8 cellular contexts compared by ENCODE assay signal in genomic region chr5:73519531-73520283, GRCh38. TPM values are rescaled to one million over a fixed set of nuclear protein-coding genes. Genes with fewer than 3 reads are reported as not detected.
DNase-seq lines count a peak whose midpoint lies in the region; ATAC-seq and TF ChIP-seq lines count a peak whose summit lies in the region.

No MANE protein-coding gene starts in this region.

- no peak overlapping the region for H3K27ac Mint-ChIP-seq in H9
- peak overlapping the region; percentile 48 for H3K27ac Mint-ChIP-seq in activated T-helper 1 cell treated with anti-CD3 and anti-CD28 coated beads, Interleukin-12 subunit alpha, Interleukin-12 subunit beta, Interleukin-2, Interleukin-4 antibody, amounts not matched to agents 30 ng/mL and 10 ng/mL and 1 ng/mL, durations not matched to agents 14 hours and 24 hours and 36 hours

- H3K36me3 ChIP-seq in RWPE2 (ENCODE audit: low read depth) (no peaks in the 10 kb centered on the region), tibial nerve (no peaks in the 10 kb centered on the region)

- H4K20me1 ChIP-seq in H9 (ENCODE audit: control insufficient read depth, insufficient read depth, insufficient read length), result no peaks in the 10 kb centered on the region

- H3K9me3 Mint-ChIP-seq in H9, result no peaks in the 10 kb centered on the region
- no peaks in the 10 kb centered on the region for H3K9me3 Mint-ChIP-seq in activated T-helper 1 cell treated with anti-CD3 and anti-CD28 coated beads, Interleukin-12 subunit alpha, Interleukin-12 subunit beta, Interleukin-2, Interleukin-4 antibody, amounts not matched to agents 30 ng/mL and 10 ng/mL and 1 ng/mL, durations not matched to agents 14 hours and 24 hours and 36 hours

- H3K23me2 ChIP-seq in H9 (ENCODE audit: insufficient read length, low read depth, low read length, poor library complexity, severe bottlenecking), result no peaks in the 10 kb centered on the region

- H3K27ac ChIP-seq in H9 (ENCODE audit: insufficient read length, low read depth, low read length), result no peak overlapping the region
- H3K27ac ChIP-seq in RWPE2 (ENCODE audit: poor library complexity, severe bottlenecking), result no peak overlapping the region
- H3K27ac ChIP-seq in tibial nerve, result no peak overlapping the region

- no peak overlapping the region for H4K8ac ChIP-seq in H9 (replicated peaks; ENCODE audit: insufficient read length, low read depth, low read length)

- peak overlapping the region; percentile 13 for H3K4me2 ChIP-seq in H9 (ENCODE audit: insufficient read depth, insufficient read length, low read length)

- H3T11ph ChIP-seq in H9 (ENCODE audit: low read length), result no peak overlapping the region

- no peak overlapping the region for H2BK5ac ChIP-seq in H9 (ENCODE audit: insufficient read length, low read length)

- peak; percentile 96 for ATAC-seq in RWPE2 (ENCODE audit: low read depth)
- ATAC-seq in omental fat pad (ENCODE audit: low FRiP score), result peak; percentile 92

- peaks cover 10 to 21% of the 10 kb centered on the region in 2 experiments for H3K4me1 Mint-ChIP-seq in H9
- peaks cover 10% of the 10 kb centered on the region for H3K4me1 Mint-ChIP-seq in activated T-helper 1 cell treated with anti-CD3 and anti-CD28 coated beads, Interleukin-12 subunit alpha, Interleukin-12 subunit beta, Interleukin-2, Interleukin-4 antibody, amounts not matched to agents 30 ng/mL and 10 ng/mL and 1 ng/mL, durations not matched to agents 14 hours and 24 hours and 36 hours (ENCODE audit: low read depth)

- H3K9me3 ChIP-seq in H9 (ENCODE audit: control insufficient read depth, low read depth, low read length), result no peaks in the 10 kb centered on the region
- H3K9me3 ChIP-seq in RWPE2 (ENCODE audit: severe bottlenecking), result no peaks in the 10 kb centered on the region
- no peaks in the 10 kb centered on the region for H3K9me3 ChIP-seq in tibial nerve

- H3K4ac ChIP-seq in H9 (ENCODE audit: low read depth, low read length), result no peak overlapping the region

- no peaks in the 10 kb centered on the region for H3K79me1 ChIP-seq in H9 (ENCODE audit: insufficient read depth, low read depth, low read length, poor library complexity, severe bottlenecking)

- no peak overlapping the region for H3K18ac ChIP-seq in H9 (ENCODE audit: insufficient read length, low read depth, low read length)

- TF ChIP-seq POLR2A in tibial nerve (IDR thresholded peaks at IDR 0.05), result no peak

- H2BK12ac ChIP-seq in H9 (ENCODE audit: insufficient read length, low read depth, low read length), result no peak overlapping the region

- H3K4me3 Mint-ChIP-seq in H9, result peak overlapping the region in 1 of 2 experiments; percentile 19; a peak in 1 of 5 replicates
- H3K4me3 Mint-ChIP-seq in activated T-helper 1 cell treated with anti-CD3 and anti-CD28 coated beads, Interleukin-12 subunit alpha, Interleukin-12 subunit beta, Interleukin-2, Interleukin-4 antibody, amounts not matched to agents 30 ng/mL and 10 ng/mL and 1 ng/mL, durations not matched to agents 14 hours and 24 hours and 36 hours, result peak overlapping the region; percentile 40

- no peak overlapping the region for H2BK15ac ChIP-seq in H9 (ENCODE audit: low read depth, low read length)

- no peaks in the 10 kb centered on the region for H3K27me3 Mint-ChIP-seq in H9 (ENCODE audit: low read depth)
- peaks cover 2% of the 10 kb centered on the region for H3K27me3 Mint-ChIP-seq in activated T-helper 1 cell treated with anti-CD3 and anti-CD28 coated beads, Interleukin-12 subunit alpha, Interleukin-12 subunit beta, Interleukin-2, Interleukin-4 antibody, amounts not matched to agents 30 ng/mL and 10 ng/mL and 1 ng/mL, durations not matched to agents 14 hours and 24 hours and 36 hours (ENCODE audit: insufficient read depth)

- H3K4me3 ChIP-seq in RWPE2 (ENCODE audit: severe bottlenecking) (no peak overlapping the region), foreskin fibroblast (ENCODE audit: low read depth in 1 of 2, low read length in 2 of 2) (no peak overlapping the region), tibial nerve (no peak overlapping the region)

- H2AK5ac ChIP-seq in H9 (ENCODE audit: insufficient read length, low read length), result no peak overlapping the region

- peak; percentile 59 for DNase-seq in GF-D8 (lab: John Stamatoyannopoulos, UW)
- DNase-seq in H9, result peak; percentile 88
- peak; percentile 81 for DNase-seq in M059J (ENCODE audit: low read depth)
- no peak for DNase-seq in RWPE2 (ENCODE audit: low spot score)
- DNase-seq in activated T-helper 1 cell treated with anti-CD3 and anti-CD28 coated beads, Interleukin-12 subunit alpha, Interleukin-12 subunit beta, Interleukin-2, Interleukin-4 antibody, amounts not matched to agents 30 ng/mL and 10 ng/mL and 1 ng/mL, durations not matched to agents 14 hours and 24 hours and 36 hours (ENCODE audit: low spot score), result peak; percentile 70
- peak; percentile 74 to 88 for DNase-seq in foreskin fibroblast
- no peak for DNase-seq in omental fat pad (ENCODE audit: low spot score)
- peak; percentile 38 to 82 for DNase-seq in tibial nerve (ENCODE audit: low spot score in 2 of 2)

- no peak overlapping the region for H3K56ac ChIP-seq in H9 (ENCODE audit: insufficient read length, low read depth, low read length)

- H3K79me2 ChIP-seq in H9 (ENCODE audit: insufficient read depth, low read length), result no peaks in the 10 kb centered on the region

- no peak overlapping the region for H4K5ac ChIP-seq in H9 (ENCODE audit: insufficient read length, low read depth, low read length)

- TF ChIP-seq EP300 in tibial nerve (IDR thresholded peaks at IDR 0.05), result no peak

- no peak overlapping the region for H3K9ac ChIP-seq in H9 (ENCODE audit: extremely low read depth, insufficient read length, low read length)

- H2BK20ac ChIP-seq in H9 (ENCODE audit: low read depth, low read length, poor library complexity, severe bottlenecking), result no peak overlapping the region

- intact Hi-C loops in activated T-helper 1 cell treated with anti-CD3 and anti-CD28 coated beads, Interleukin-12 subunit alpha, Interleukin-12 subunit beta, Interleukin-2, Interleukin-4 antibody, amounts not matched to agents 30 ng/mL and 10 ng/mL and 1 ng/mL, durations not matched to agents 14 hours and 24 hours and 36 hours (cut with micrococcal nuclease), result loop anchor here (1.0 to 2.0 kb wide), 5 partner anchors 17 to 273 kb away; partner anchors contain the start of genes ANKRA2, BTF3 and UTP15

- TF ChIP-seq CTCF in H9 (conservative IDR thresholded peaks at IDR 0.05), result peak; percentile 69
- TF ChIP-seq CTCF in RWPE2 (IDR thresholded peaks at IDR 0.05; ENCODE audit: poor library complexity, severe bottlenecking), result peak; percentile 96
- TF ChIP-seq CTCF in foreskin fibroblast (IDR thresholded peaks at IDR 0.05; ENCODE audit: low read depth, low read length), result peak; percentile 70
- peak in 1 of 3 donors; percentile 46 for TF ChIP-seq CTCF in omental fat pad (IDR thresholded peaks at IDR 0.05)
- TF ChIP-seq CTCF in tibial nerve (IDR thresholded peaks at IDR 0.05), result peak; percentile 54 to 75 (median 59)

- no peak overlapping the region for H3K14ac ChIP-seq in H9 (ENCODE audit: insufficient read depth, low read length)

- peak overlapping the region; percentile 3 for H2AFZ ChIP-seq in H9 (ENCODE audit: low read length)

- H4K91ac ChIP-seq in H9 (ENCODE audit: insufficient read length, low read depth, low read length), result no peak overlapping the region

- H3K4me1 ChIP-seq in H9 (ENCODE audit: insufficient read depth, low read length) (no peaks in the 10 kb centered on the region; the same call in 1 of the 2 replicates), RWPE2 (ENCODE audit: insufficient read depth, poor library complexity, severe bottlenecking) (peaks cover 10% of the 10 kb centered on the region), tibial nerve (no peaks in the 10 kb centered on the region)

- H2BK120ac ChIP-seq in H9 (ENCODE audit: low read depth, low read length, poor library complexity, severe bottlenecking), result no peak overlapping the region

- no peak overlapping the region for H3K23ac ChIP-seq in H9 (ENCODE audit: insufficient read length, low read depth, low read length)

- H3K36me3 Mint-ChIP-seq in H9 (ENCODE audit: insufficient read depth in 1 of 3, low read depth in 3 of 3), result no peaks in the 10 kb centered on the region
- no peaks in the 10 kb centered on the region for H3K36me3 Mint-ChIP-seq in activated T-helper 1 cell treated with anti-CD3 and anti-CD28 coated beads, Interleukin-12 subunit alpha, Interleukin-12 subunit beta, Interleukin-2, Interleukin-4 antibody, amounts not matched to agents 30 ng/mL and 10 ng/mL and 1 ng/mL, durations not matched to agents 14 hours and 24 hours and 36 hours (ENCODE audit: low read depth)

- no CpG with 5 or more reads among the region's 16 CpGs for WGBS in H9 (ENCODE audit: extremely low coverage, insufficient read length, low lambda C conversion rate)
- 11 to 18% methylated on average over 15 to 16 of the region's 16 CpGs for WGBS in tibial nerve, 2 donors

- H3K27me3 ChIP-seq in H9 (ENCODE audit: insufficient read depth, low read length) (no peaks in the 10 kb centered on the region), RWPE2 (ENCODE audit: insufficient read depth, poor library complexity, severe bottlenecking) (no peaks in the 10 kb centered on the region), tibial nerve (no peaks in the 10 kb centered on the region)

RNA-seq across cellular contexts. Expression of gene BTF3, which starts 21.5 kb away (rescaled TPM):
- 861 and 876 TPM in 2 replicates for total RNA-seq in H9 (2021)
- 449 and 524 TPM in 2 replicates for total RNA-seq in M059J (2014; rRNA removed; shearing (Covaris generic))
- 913 and 929 TPM in 2 replicates for total RNA-seq in activated T-helper 1 cell treated with anti-CD3 and anti-CD28 coated beads, Interleukin-12 subunit alpha, Interleukin-12 subunit beta, Interleukin-2, Interleukin-4 antibody, amounts not matched to agents 30 ng/mL and 10 ng/mL and 1 ng/mL, durations not matched to agents 14 hours and 24 hours and 36 hours
- 100 to 1,000 TPM; 407 to 480 (median 449) TPM for total RNA-seq in omental fat pad
- total RNA-seq in tibial nerve, result 100 to 1,000 TPM; 361 to 435 (median 392) TPM

RNA-seq across cellular contexts. Expression of gene ANKRA2, which starts 45.7 kb away (rescaled TPM):
- 6.6 and 8.9 TPM in 2 replicates for total RNA-seq in H9 (2021)
- 9.8 and 17.9 TPM in 2 replicates for total RNA-seq in M059J (2014; rRNA removed; shearing (Covaris generic))
- 15.8 and 18.8 TPM in 2 replicates for total RNA-seq in activated T-helper 1 cell treated with anti-CD3 and anti-CD28 coated beads, Interleukin-12 subunit alpha, Interleukin-12 subunit beta, Interleukin-2, Interleukin-4 antibody, amounts not matched to agents 30 ng/mL and 10 ng/mL and 1 ng/mL, durations not matched to agents 14 hours and 24 hours and 36 hours
- 10 to 100 TPM; 13.3 to 22.9 (median 16.4) TPM for total RNA-seq in omental fat pad
- 10 to 100 TPM; 24.3 to 46.7 (median 33.5) TPM for total RNA-seq in tibial nerve

RNA-seq across cellular contexts. Expression of gene UTP15, which starts 45.8 kb away (rescaled TPM):
- 43.5 TPM in 2 replicates for total RNA-seq in H9 (2021)
- 16.6 and 19.5 TPM in 2 replicates for total RNA-seq in M059J (2014; rRNA removed; shearing (Covaris generic))
- 61.0 and 64.1 TPM in 2 replicates for total RNA-seq in activated T-helper 1 cell treated with anti-CD3 and anti-CD28 coated beads, Interleukin-12 subunit alpha, Interleukin-12 subunit beta, Interleukin-2, Interleukin-4 antibody, amounts not matched to agents 30 ng/mL and 10 ng/mL and 1 ng/mL, durations not matched to agents 14 hours and 24 hours and 36 hours
- total RNA-seq in omental fat pad, result 10 to 100 TPM; 24.9 to 51.0 (median 33.3) TPM
- total RNA-seq in tibial nerve, result 10 to 100 TPM in 3 of 4 donors, 1 to 10 TPM in 1; 8.4 to 30.6 (median 18.6) TPM

Comparison
In these comparisons a context has a peak if more than half of its experiments do, and no peak if none do; other contexts are left out.
1. DNase-seq: peak in GF-D8 (single experiment), H9 (single experiment), M059J (single experiment), activated T-helper 1 cell treated with anti-CD3 and anti-CD28 coated beads, Interleukin-12 subunit alpha, Interleukin-12 subunit beta, Interleukin-2, Interleukin-4 antibody, amounts not matched to agents 30 ng/mL and 10 ng/mL and 1 ng/mL, durations not matched to agents 14 hours and 24 hours and 36 hours (single experiment), foreskin fibroblast (2 of 2) and tibial nerve (2 of 2); none in RWPE2 (single experiment) and omental fat pad (single experiment).